In genomic region chr1:10210841-10211804, GRCh38 we compare ENCODE assay signal across 8 cellular contexts. TPM values are rescaled to one million over a fixed set of nuclear protein-coding genes. Genes with fewer than 3 reads are reported as not detected.
DNase-seq lines count a peak whose midpoint lies in the region; ATAC-seq and TF ChIP-seq lines count a peak whose summit lies in the region.

No MANE protein-coding gene starts in this region.

- peaks cover 0 to 16% (median 2%) of the 10 kb centered on the region in 4 donors for H3K4me1 ChIP-seq in Peyer's patch
- H3K4me1 ChIP-seq in heart right ventricle = peaks cover 5 to 52% (median 48%) of the 10 kb centered on the region in 9 donors
- peaks cover 19% of the 10 kb centered on the region for H3K4me1 ChIP-seq in osteoblast (ENCODE audit: insufficient read depth, low read length)

- H3K4me3 ChIP-seq in AG04449 (ENCODE audit: low read depth, low read length) (peak overlapping the region; percentile 97), Peyer's patch (peak overlapping the region; percentile 82 to 99 (median 93)), heart right ventricle (peak overlapping the region; percentile 74 to 97 (median 94)), osteoblast (ENCODE audit: insufficient read depth, low read length) (peak overlapping the region; percentile 99)

- H3K79me2 ChIP-seq in osteoblast (ENCODE audit: insufficient read depth, low read length) = peaks cover 50% of the 10 kb centered on the region

- H2AFZ ChIP-seq in osteoblast (ENCODE audit: low read length) = peak overlapping the region; percentile 61

- peak; percentile 6 for ATAC-seq in GM18868 (IDR thresholded peaks at IDR 0.05; ENCODE audit: unreplicated experiment)
- peak; percentile 8 for ATAC-seq in HG03460 (IDR thresholded peaks at IDR 0.05; ENCODE audit: unreplicated experiment)
- ATAC-seq in heart right ventricle = peak; percentile 48 to 77 (median 73)

- WGBS in heart right ventricle, 2 donors = 1% methylated on average over 45 to 64 of the region's 69 CpGs

- H3K4me2 ChIP-seq in osteoblast (ENCODE audit: insufficient read depth, low read length) = peak overlapping the region; percentile 83

- POLR2A ChIA-PET in AG04449 (lab: Yijun Ruan, JAX) = interaction anchor here (0.8 to 1.6 kb wide), 8 partner anchors 7 to 268 kb away, joined by 3 to 10 read pairs (median 5); partner anchors contain the start of genes LZIC and NMNAT1

- H3K27me3 ChIP-seq in Peyer's patch = no peaks in the 10 kb centered on the region
- H3K27me3 ChIP-seq in heart right ventricle = no peaks in the 10 kb centered on the region
- no peaks in the 10 kb centered on the region for H3K27me3 ChIP-seq in osteoblast (ENCODE audit: insufficient read depth, low read length)

- H3K9me3 ChIP-seq in Peyer's patch (no peaks in the 10 kb centered on the region), heart right ventricle (no peaks in the 10 kb centered on the region), osteoblast (ENCODE audit: low read depth, low read length) (no peaks in the 10 kb centered on the region)

- H4K20me1 ChIP-seq in osteoblast (ENCODE audit: insufficient read depth, low read length) = peaks cover 37% of the 10 kb centered on the region

- DNase-seq in AG04449 (ENCODE audit: low read depth, low spot score) (peak; percentile 54), Peyer's patch (peak; percentile 59 to 94 (median 84)), heart right ventricle (peak; percentile 87 to 95), osteoblast (ENCODE audit: insufficient read length, low spot score, missing footprints) (peak; percentile 93)
- no peak for DNase-seq in central memory CD4-positive, alpha-beta T cell

- intact Hi-C loops in heart right ventricle (cut with DNase I) = loop anchor here in 9 of 10 donors (2.0 to 10.0 kb wide), 11 partner anchors 36 to 179 kb away; partner anchors contain the start of gene UBE4B (in 1 of the 9)

- TF ChIP-seq CTCF in AG04449 (IDR thresholded peaks at IDR 0.05; ENCODE audit: insufficient read depth, low read length, missing control alignments) (no peak), Peyer's patch (IDR thresholded peaks at IDR 0.05) (no peak), heart right ventricle (IDR thresholded peaks at IDR 0.05) (no peak), osteoblast (IDR thresholded peaks at IDR 0.05; ENCODE audit: extremely low read depth, low read depth, low read length) (no peak)

- H3K36me3 ChIP-seq in Peyer's patch (no peaks in the 10 kb centered on the region), heart right ventricle (no peaks in the 10 kb centered on the region), osteoblast (ENCODE audit: insufficient read depth, low read length) (no peaks in the 10 kb centered on the region)

- peak; percentile 60 to 68 for TF ChIP-seq POLR2A in Peyer's patch (IDR thresholded peaks at IDR 0.05)

- CTCF ChIA-PET in AG04449 (lab: Yijun Ruan, JAX) = interaction anchor here (0.6 to 3.2 kb wide), 42 partner anchors 9 to 238 kb away, joined by 3 to 64 read pairs (median 8); partner anchors contain the start of gene CENPS

- H3K27ac ChIP-seq in Peyer's patch (peak overlapping the region; percentile 86 to 99 (median 96)), angular gyrus (ENCODE audit: low read depth, low read length) (peak overlapping the region; percentile 99), heart right ventricle (peak overlapping the region; percentile 97 to 100 (median 99)), osteoblast (ENCODE audit: low read depth, low read length) (peak overlapping the region; percentile 94)

RNA-seq across cellular contexts. Expression of gene KIF1B, which starts 0.8 kb away (rescaled TPM):
- 10 to 100 TPM; 55.2 to 88.1 (median 67.0) TPM for total RNA-seq in Peyer's patch
- 100 to 1,000 TPM in 2 of 10 donors, 10 to 100 TPM in 8; 64.9 to 107 (median 89.9) TPM for total RNA-seq in heart right ventricle
- 10 to 100 TPM; 21.6 to 32.3 TPM for polyA plus RNA-seq in heart right ventricle
- 35.8 and 38.0 TPM in 2 replicates for total RNA-seq in osteoblast

Comparison
In these comparisons a context has a peak if more than half of its experiments do, and no peak if none do; other contexts are left out.
1. ATAC-seq: peak in every context shown above with its lines; median percentile 73 in heart right ventricle; 8 in HG03460; 6 in GM18868.